9 cellular contexts compared by ENCODE assay signal in genomic region chr1:180188103-180188506, GRCh38. TPM values are rescaled to one million over a fixed set of nuclear protein-coding genes. Genes with fewer than 3 reads are reported as not detected.
DNase-seq lines count a peak whose midpoint lies in the region; ATAC-seq and TF ChIP-seq lines count a peak whose summit lies in the region.
"Had no signal": no experiment of that assay in that cellular context is flagged by ENCODE, and none has a peak within 500 bp of the region (broad histone marks: within the 10 kb centered on the region; RNA-seq: fewer than 3 reads in every experiment).

No MANE protein-coding gene starts in this region.

- TF ChIP-seq CTCF in BJ (IDR thresholded peaks at IDR 0.05; ENCODE audit: insufficient read depth, low read depth, low read length), result peak; percentile 85
- TF ChIP-seq CTCF in GM13977 (IDR thresholded peaks at IDR 0.05; ENCODE audit: extremely low read depth, insufficient read depth, missing control alignments), result peak; percentile 61
- TF ChIP-seq CTCF in brain (conservative IDR thresholded peaks at IDR 0.05), result peak; percentile 86 to 93

- no peak overlapping the region for H3K4me3 Mint-ChIP-seq in brain
- H3K4me3 Mint-ChIP-seq in activated T-cell treated with anti-CD3 and anti-CD28 coated beads, Interleukin-2, amount 50 U/mL, for 24 hours, result no peak overlapping the region

- ATAC-seq in GM19397 (IDR thresholded peaks at IDR 0.05; ENCODE audit: unreplicated experiment), result no peak

- no peak overlapping the region for H3K4me3 ChIP-seq in BJ (ENCODE audit: low read depth, low read length)
- H3K4me3 ChIP-seq: lung had no signal

- H3K27ac Mint-ChIP-seq in brain, result no peak overlapping the region
- H3K27ac Mint-ChIP-seq in activated T-cell treated with anti-CD3 and anti-CD28 coated beads, Interleukin-2, amount 50 U/mL, for 24 hours, result no peak overlapping the region

- peaks cover 36% of the 10 kb centered on the region for H3K36me3 ChIP-seq in BJ (ENCODE audit: control insufficient read depth, insufficient read depth, low read length)

- H3K27me3 ChIP-seq in BJ (ENCODE audit: control insufficient read depth, insufficient read depth, low read length), result no peaks in the 10 kb centered on the region

- POLR2A ChIA-PET in BJ (lab: Charles Lee), result no interaction called here

- no peaks in the 10 kb centered on the region for H3K9me3 Mint-ChIP-seq in brain
- no peaks in the 10 kb centered on the region for H3K9me3 Mint-ChIP-seq in activated T-cell treated with anti-CD3 and anti-CD28 coated beads, Interleukin-2, amount 50 U/mL, for 24 hours

- peaks cover 4% of the 10 kb centered on the region for H3K27me3 Mint-ChIP-seq in brain
- H3K27me3 Mint-ChIP-seq in activated T-cell treated with anti-CD3 and anti-CD28 coated beads, Interleukin-2, amount 50 U/mL, for 24 hours, result no peaks in the 10 kb centered on the region

- in situ Hi-C loops in GM13977 (cut with MboI; ENCODE audit: low pct_unique_long_range_greater_than_20kb, low sequenced_read_pairs, unreplicated experiment), result loop anchor here (25.0 kb wide), 1 partner anchor 476 kb away; no protein-coding TSS in a partner anchor

- CTCF ChIA-PET in BJ (lab: Yijun Ruan, JAX), result interaction anchor here (0.7 to 5.3 kb wide), 27 partner anchors 9 to 373 kb away, joined by 3 to 49 read pairs (median 4); no protein-coding TSS in a partner anchor

- DNase-seq in BJ (ENCODE audit: low read depth) (no peak), GM13977 (ENCODE audit: low spot score) (peak; percentile 65), NCI-H2227 treated with DMSO at 0.1 percent for 48 hours (lab: John Stamatoyannopoulos, UW) (peak; percentile 53), kidney tubule cell (ENCODE audit: low spot score) (peak; percentile 66)
- no peak for DNase-seq in activated T-cell treated with anti-CD3 and anti-CD28 coated beads, Interleukin-2, amount 50 U/mL, for 24 hours
- DNase-seq in activated CD4-positive, alpha-beta T cell treated with anti-CD3 and anti-CD28 coated beads for 1 hour, result no peak

- H3K4me1 Mint-ChIP-seq in brain, result peaks cover 3% of the 10 kb centered on the region
- peaks cover 5% of the 10 kb centered on the region for H3K4me1 Mint-ChIP-seq in activated T-cell treated with anti-CD3 and anti-CD28 coated beads, Interleukin-2, amount 50 U/mL, for 24 hours (ENCODE audit: low read depth)

- H3K36me3 Mint-ChIP-seq in brain, result peaks cover 57% of the 10 kb centered on the region
- H3K36me3 Mint-ChIP-seq in activated T-cell treated with anti-CD3 and anti-CD28 coated beads, Interleukin-2, amount 50 U/mL, for 24 hours (ENCODE audit: low read depth), result peaks cover 81% of the 10 kb centered on the region

RNA-seq across cellular contexts. Expression of gene QSOX1, which starts 33.4 kb away (rescaled TPM):
- polyA plus RNA-seq in BJ (2011; rRNA removed) (240 and 503 TPM in 2 replicates), brain (ENCODE audit: insufficient read depth, low read depth, low replicate concordance) (58.6 TPM)
- 70.4 and 75.4 TPM in 2 replicates for polyA minus RNA-seq in BJ (2011; rRNA and poly(A)+ RNA removed)

RNA-seq across cellular contexts. Expression of gene LHX4, which starts 42.0 kb away (rescaled TPM):
- polyA plus RNA-seq in BJ (2011; rRNA removed) (0.06 and 0.11 TPM in 2 replicates), brain (ENCODE audit: insufficient read depth, low read depth, low replicate concordance) (0.19 TPM)
- 0.05 and 0.15 TPM in 2 replicates for polyA minus RNA-seq in BJ (2011; rRNA and poly(A)+ RNA removed)

Comparison
In these comparisons a context has a peak if more than half of its experiments do, and no peak if none do; other contexts are left out.
1. DNase-seq: peak in GM13977 (single experiment), NCI-H2227 treated with DMSO at 0.1 percent for 48 hours (single experiment) and kidney tubule cell (single experiment); none in BJ (single experiment), activated T-cell treated with anti-CD3 and anti-CD28 coated beads, Interleukin-2, amount 50 U/mL, for 24 hours (single experiment) and activated CD4-positive, alpha-beta T cell treated with anti-CD3 and anti-CD28 coated beads for 1 hour (single experiment).
2. Peak in every context shown above with its lines, with median percentiles within 50 percentile points of each other: CTCF ChIP-seq.